ENCODE assay signal across 18 cellular contexts in the genomic region with DNA sequence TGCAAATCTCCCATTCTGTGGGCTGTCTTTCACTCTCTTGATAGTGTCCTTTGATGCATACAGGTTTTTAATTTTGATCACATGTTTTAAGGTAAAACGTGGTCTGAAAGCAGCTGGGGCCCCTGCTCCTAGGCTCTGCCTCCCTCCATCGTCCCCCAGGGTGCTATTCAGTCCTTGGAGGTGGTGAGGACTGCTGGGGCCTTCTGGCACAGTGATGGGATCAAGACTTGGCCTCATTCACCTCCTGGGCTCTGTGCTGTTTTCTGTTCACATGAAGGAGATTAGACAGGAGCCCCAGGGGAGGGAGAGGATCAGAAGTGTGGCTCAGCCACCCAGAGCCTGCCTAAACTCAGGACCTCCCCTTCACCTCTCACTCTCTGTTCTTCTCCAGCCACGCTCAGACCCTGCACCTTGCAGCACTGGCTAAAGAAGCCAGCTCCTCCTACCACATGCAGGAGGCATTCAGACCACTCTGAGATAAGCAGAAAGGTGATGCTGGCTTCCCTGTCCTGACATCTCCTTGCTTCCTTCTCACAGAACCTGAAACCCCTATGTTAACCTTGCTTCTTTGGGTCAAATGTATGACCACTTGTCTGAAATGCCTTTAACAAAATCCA. TPM values are rescaled to one million over a fixed set of nuclear protein-coding genes. Genes with fewer than 3 reads are reported as not detected.
"Had no signal": no experiment of that assay in that cellular context is flagged by ENCODE, and none has a peak within 500 bp of the region (broad histone marks: within the 10 kb centered on the region; RNA-seq: fewer than 3 reads in every experiment).

No MANE protein-coding gene starts in this region.

- H3K27me3 ChIP-seq: body of pancreas, right lobe of liver, SJSA1, tibial nerve had no signal

- H3K4me3 ChIP-seq: body of pancreas, lower lobe of right lung, psoas muscle, right lobe of liver, SJSA1, tibial nerve had no signal

- DNase-seq: activated B cell treated with CpG ODN at 0.5 μM for 24 hours; activated CD4-positive, alpha-beta T cell treated with anti-CD3 and anti-CD28 coated beads, Interleukin-2, amount 10 ng/mL, durations not matched to agents 7 days and 5 days; activated CD8-positive, alpha-beta memory T cell treated with anti-CD3 and anti-CD28 coated beads for 24 hours; activated naive CD4-positive, alpha-beta T cell treated with anti-CD3 and anti-CD28 coated beads, Interleukin-2, amount 50 U/mL, for 16 hours; activated T-cell treated with anti-CD3 and anti-CD28 coated beads for 4 hours; amniotic stem cell; body of pancreas; glutamatergic neuron; lower lobe of right lung; naive thymus-derived CD8-positive, alpha-beta T cell; psoas muscle; right lobe of liver; stimulated activated naive B cell treated with anti-CD40 and anti-IgM and Interleukin-4, amounts not matched to agents 10 μg/mL and 1 μg/mL and 100 μg/mL, for 72 hours; T-helper 1 cell had no signal

- ATAC-seq: activated T-helper 17 cell treated with anti-CD3 and anti-CD28 coated beads, Interleukin-2, amount 50 U/mL, for 72 hours; body of pancreas; esophagus mucosa; lower lobe of right lung; naive thymus-derived CD8-positive, alpha-beta T cell; psoas muscle; right lobe of liver; stimulated activated naive B cell treated with anti-CD40 and anti-IgM and Interleukin-4, amounts not matched to agents 10 μg/mL and 1 μg/mL and 100 μg/mL, for 72 hours had no signal

- H3K4me1 ChIP-seq: body of pancreas, lower lobe of right lung, psoas muscle, right lobe of liver, tibial nerve had no signal

- H3K36me3 ChIP-seq: lower lobe of right lung, right lobe of liver, tibial nerve had no signal

- H3K9me3 ChIP-seq: body of pancreas, lower lobe of right lung, psoas muscle, right lobe of liver, SJSA1, tibial nerve had no signal

- H3K27ac ChIP-seq: body of pancreas, lower lobe of right lung, psoas muscle, right lobe of liver, SJSA1, tibial nerve had no signal

RNA-seq across cellular contexts. Expression of a gene that starts 43.9 kb away (rescaled TPM):
- total RNA-seq: activated B cell treated with CpG ODN at 0.5 μM for 24 hours; activated CD4-positive, alpha-beta T cell treated with anti-CD3 and anti-CD28 coated beads, Interleukin-2, amount 10 ng/mL, durations not matched to agents 7 days and 5 days; activated T-helper 17 cell treated with anti-CD3 and anti-CD28 coated beads, Interleukin-2, amount 50 U/mL, for 72 hours; naive thymus-derived CD8-positive, alpha-beta T cell had no signal
- polyA plus RNA-seq: naive thymus-derived CD8-positive, alpha-beta T cell had no signal
